In the genomic region with DNA sequence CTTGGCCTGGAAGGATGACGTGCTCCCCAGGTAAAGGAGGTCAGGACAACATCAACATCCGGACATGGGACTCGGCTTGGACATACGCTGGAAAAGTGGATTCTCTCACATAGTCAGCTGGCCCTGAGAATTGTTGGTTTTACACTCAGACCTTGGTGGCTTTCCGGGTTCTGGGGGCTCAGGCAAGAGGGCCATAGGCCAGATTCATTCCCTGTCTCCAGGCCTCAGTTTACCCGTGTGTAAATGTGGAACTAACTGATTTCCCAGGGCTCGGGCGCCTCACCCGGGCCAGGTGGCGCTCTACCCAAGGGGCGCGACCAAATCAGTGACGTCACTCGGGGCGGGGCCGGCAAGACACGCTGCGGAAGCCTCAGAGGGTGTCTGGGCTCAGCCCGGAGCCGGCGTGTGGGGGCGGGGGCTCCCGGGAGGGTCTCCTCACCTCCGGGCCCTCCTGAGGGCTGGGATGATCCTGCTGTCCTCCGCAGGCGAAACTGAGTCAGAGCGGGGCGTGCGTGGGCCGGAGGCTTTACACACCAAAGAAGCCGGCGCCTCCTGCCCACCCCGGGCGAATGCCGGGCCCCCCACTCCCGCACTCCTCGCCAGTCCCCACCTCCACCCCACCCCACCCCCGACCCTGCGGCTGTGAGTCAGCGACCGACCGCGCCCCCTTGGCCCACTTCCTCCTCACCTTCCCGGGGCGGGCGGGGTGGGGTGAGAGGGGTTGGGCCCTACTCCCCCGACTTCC, we compare ENCODE assay signal across 7 cellular contexts. TPM values are rescaled to one million over a fixed set of nuclear protein-coding genes. Genes with fewer than 3 reads are reported as not detected.
DNase-seq lines count a peak whose midpoint lies in the region; ATAC-seq, FAIRE-seq and TF ChIP-seq lines count a peak whose summit lies in the region.

No MANE protein-coding gene starts in this region.

- H3K9ac ChIP-seq in astrocyte (ENCODE audit: low read length) = peak overlapping the region; percentile 92

- intact Hi-C loops in sciatic nerve (cut with DNase I) = no loop called here

- DNase-seq in NCI-H187 treated with DMSO at 0.1 percent for 48 hours (lab: John Stamatoyannopoulos, UW) (peak; percentile 46), T-helper 9 cell (peak; percentile 98), astrocyte (ENCODE audit: low read depth) (peak; percentile 81), hypothalamus (lab: John Stamatoyannopoulos, UW) (peak in 50 of 51 donors; percentile 33 to 94 (median 81)), sciatic nerve (ENCODE audit: low spot score) (peak; percentile 97)

- peaks cover 24% of the 10 kb centered on the region for H4K20me1 ChIP-seq in astrocyte (ENCODE audit: insufficient read depth, low read length)

- peaks cover 23% of the 10 kb centered on the region for H3K4me1 ChIP-seq in astrocyte (ENCODE audit: insufficient read depth, low read length)

- no peaks in the 10 kb centered on the region for H3K9me3 ChIP-seq in astrocyte (ENCODE audit: insufficient read depth, low read depth, low read length)

- peak; percentile 19 for TF ChIP-seq CTCF in astrocyte (IDR thresholded peaks at IDR 0.05; ENCODE audit: insufficient read depth, low read depth, low read length)

- peak overlapping the region; percentile 93 for H3K4me3 Mint-ChIP-seq in astrocyte (ENCODE audit: unreplicated experiment)

- peaks cover 6% of the 10 kb centered on the region for H3K4me1 Mint-ChIP-seq in astrocyte (ENCODE audit: low read depth, unreplicated experiment)

- peak overlapping the region; percentile 87 for H3K27ac ChIP-seq in astrocyte (ENCODE audit: low read depth, low read length)

- peak overlapping the region; percentile 91 for H3K27ac Mint-ChIP-seq in astrocyte (ENCODE audit: unreplicated experiment)

- H3K9me3 Mint-ChIP-seq in astrocyte (ENCODE audit: unreplicated experiment) = no peaks in the 10 kb centered on the region

- no peak for FAIRE-seq in astrocyte (lab: Jason Lieb, UNC)

- H3K36me3 ChIP-seq in astrocyte (ENCODE audit: insufficient read depth, low read length) = peaks cover 6% of the 10 kb centered on the region

- peaks cover 6% of the 10 kb centered on the region for H3K36me3 Mint-ChIP-seq in astrocyte (ENCODE audit: low read depth, unreplicated experiment)

- no peaks in the 10 kb centered on the region for H3K27me3 Mint-ChIP-seq in astrocyte (ENCODE audit: low read depth, unreplicated experiment)

- no peaks in the 10 kb centered on the region for H3K27me3 ChIP-seq in astrocyte (ENCODE audit: insufficient read depth, low read length)

- ATAC-seq in GM18511 (IDR thresholded peaks at IDR 0.05; ENCODE audit: unreplicated experiment) (peak; percentile 58), HG02973 (IDR thresholded peaks at IDR 0.05; ENCODE audit: unreplicated experiment) (peak; percentile 47), sciatic nerve (peak; percentile 89)

- H2AFZ ChIP-seq in astrocyte (ENCODE audit: low read depth, low read length) = peak overlapping the region; percentile 60

- peaks cover 45% of the 10 kb centered on the region for H3K79me2 ChIP-seq in astrocyte (ENCODE audit: insufficient read depth, low read length)

- peak overlapping the region; percentile 100 for H3K4me2 ChIP-seq in astrocyte (ENCODE audit: low read length)

- peak overlapping the region; percentile 99 for H3K4me3 ChIP-seq in astrocyte (ENCODE audit: insufficient read depth, low read depth, low read length)

RNA-seq across cellular contexts. Expression of a gene that starts 0.9 kb away (rescaled TPM):
- total RNA-seq in astrocyte (205 and 222 TPM in 2 replicates), sciatic nerve (72.1 TPM)

RNA-seq across cellular contexts. Expression of a gene that starts 8.2 kb away (rescaled TPM):
- total RNA-seq in astrocyte (0.67 and 1.3 TPM in 2 replicates), sciatic nerve (1.8 TPM)

RNA-seq across cellular contexts. Expression of a gene that starts 9.6 kb away (rescaled TPM):
- total RNA-seq in astrocyte = 29.1 and 35.3 TPM in 2 replicates
- 4.0 TPM for total RNA-seq in sciatic nerve

RNA-seq across cellular contexts. Expression of a gene that starts 38.6 kb away (rescaled TPM):
- total RNA-seq in astrocyte = 8.2 and 13.3 TPM in 2 replicates
- total RNA-seq in sciatic nerve = 3.7 TPM

Comparison
In these comparisons a context has a peak if more than half of its experiments do, and no peak if none do; other contexts are left out.
1. Peak in every context shown above with its lines: DNase-seq, ATAC-seq, H3K4me3 ChIP-seq and H3K27ac ChIP-seq.
2. DNase-seq: peak in every context shown above with its lines; median percentile 98 in T-helper 9 cell; 97 in sciatic nerve; 81 in astrocyte; 81 in hypothalamus; 46 in NCI-H187 treated with DMSO at 0.1 percent for 48 hours.